In the genomic region with DNA sequence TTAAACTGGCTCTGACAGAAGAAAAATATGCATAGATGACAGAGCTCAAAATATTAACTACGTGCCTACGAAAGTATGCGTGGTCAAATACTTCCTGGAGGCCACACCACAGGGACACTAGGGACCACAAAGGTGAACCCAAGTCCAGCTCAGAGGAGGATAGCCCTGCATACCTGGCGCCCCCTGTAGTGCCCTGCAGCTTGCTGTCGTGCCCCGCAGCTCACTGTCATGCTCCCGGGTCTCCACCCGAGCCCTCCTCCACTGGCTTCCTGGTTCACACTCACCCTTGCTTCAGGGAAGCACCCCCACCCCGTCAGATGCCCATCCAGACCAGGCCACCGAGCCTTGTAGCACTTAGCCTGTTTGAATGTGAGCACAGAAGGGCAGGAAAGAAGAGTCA, we compare ENCODE assay signal across 15 cellular contexts. TPM values are rescaled to one million over a fixed set of nuclear protein-coding genes. Genes with fewer than 3 reads are reported as not detected.
A peak's percentile ranks its signal among the peaks of the same experiment; 100 is the strongest.
DNase-seq lines count a peak whose midpoint lies in the region; ATAC-seq and TF ChIP-seq lines count a peak whose summit lies in the region.
"Had no signal": no experiment of that assay in that cellular context is flagged by ENCODE, and none has a peak within 500 bp of the region (broad histone marks: within the 10 kb centered on the region; RNA-seq: fewer than 3 reads in every experiment).

No MANE protein-coding gene starts in this region.

- intact Hi-C loops in activated naive CD4-positive, alpha-beta T cell treated with anti-CD3 and anti-CD28 coated beads for 36 hours (cut with micrococcal nuclease): no loop called here
- intact Hi-C loops in adrenal gland (cut with DNase I): no loop called here

- H3K27me3 ChIP-seq in endodermal cell (ENCODE audit: control insufficient read depth, insufficient read depth, low read length, poor library complexity, severe bottlenecking) (no peaks in the 10 kb centered on the region), adrenal gland (no peaks in the 10 kb centered on the region)

- DNase-seq in activated naive CD4-positive, alpha-beta T cell treated with anti-CD3 and anti-CD28 coated beads for 36 hours: no peak
- no peak for DNase-seq in activated naive CD4-positive, alpha-beta T cell treated with anti-CD3 and anti-CD28 coated beads, Interleukin-2, amount 10 ng/mL, durations not matched to agents 7 days and 5 days
- DNase-seq in T-helper 17 cell: no peak
- DNase-seq in endodermal cell: peak; percentile 62
- DNase-seq in stimulated activated effector memory CD8-positive, alpha-beta T cell treated with anti-CD3 and anti-CD28 coated beads, Interleukin-12 subunit alpha, Interleukin-12 subunit beta, amount 100 ng/mL, for 72 hours (ENCODE audit: low spot score in 2 of 2): no peak
- DNase-seq in NCI-H524 treated with DMSO at 0.1 percent for 48 hours (lab: John Stamatoyannopoulos, UW): no peak
- DNase-seq in adrenal gland: no peak
- DNase-seq: MM.1S, NCI-H1105, NCI-H187 treated with DMSO at 0.1 percent for 48 hours, NCI-H446 treated with DMSO at 0.1 percent for 48 hours, NCI-H774, SHP77 had no signal

- peaks cover 10% of the 10 kb centered on the region for H3K4me1 Mint-ChIP-seq in activated naive CD4-positive, alpha-beta T cell treated with anti-CD3 and anti-CD28 coated beads for 36 hours (ENCODE audit: low read depth)
- H3K4me1 Mint-ChIP-seq in activated naive CD4-positive, alpha-beta T cell treated with anti-CD3 and anti-CD28 coated beads, Interleukin-2, amount 10 ng/mL, durations not matched to agents 7 days and 5 days: peaks cover 6% of the 10 kb centered on the region
- peaks cover 9% of the 10 kb centered on the region for H3K4me1 Mint-ChIP-seq in T-helper 17 cell
- H3K4me1 Mint-ChIP-seq in endodermal cell: no peaks in the 10 kb centered on the region
- peaks cover 32% of the 10 kb centered on the region for H3K4me1 Mint-ChIP-seq in stimulated activated effector memory CD8-positive, alpha-beta T cell treated with anti-CD3 and anti-CD28 coated beads, Interleukin-12 subunit alpha, Interleukin-12 subunit beta, amount 100 ng/mL, for 72 hours

- H3K4me1 ChIP-seq in endodermal cell (ENCODE audit: control insufficient read depth, insufficient read depth, low read length): no peaks in the 10 kb centered on the region
- H3K4me1 ChIP-seq in adrenal gland (replicated peaks in 1 of 2): no peaks in the 10 kb centered on the region

- H3K9me3 Mint-ChIP-seq in activated naive CD4-positive, alpha-beta T cell treated with anti-CD3 and anti-CD28 coated beads for 36 hours: no peaks in the 10 kb centered on the region
- no peaks in the 10 kb centered on the region for H3K9me3 Mint-ChIP-seq in activated naive CD4-positive, alpha-beta T cell treated with anti-CD3 and anti-CD28 coated beads, Interleukin-2, amount 10 ng/mL, durations not matched to agents 7 days and 5 days
- H3K9me3 Mint-ChIP-seq in endodermal cell: no peaks in the 10 kb centered on the region
- H3K9me3 Mint-ChIP-seq in stimulated activated effector memory CD8-positive, alpha-beta T cell treated with anti-CD3 and anti-CD28 coated beads, Interleukin-12 subunit alpha, Interleukin-12 subunit beta, amount 100 ng/mL, for 72 hours: no peaks in the 10 kb centered on the region

- TF ChIP-seq POLR2A in adrenal gland (IDR thresholded peaks at IDR 0.05): no peak

- TF ChIP-seq CTCF in endodermal cell (conservative IDR thresholded peaks at IDR 0.05) (peak; percentile 31), adrenal gland (IDR thresholded peaks at IDR 0.05) (no peak)

- 94 to 95% methylated on average over 5 to 10 of the region's 10 CpGs for WGBS in endodermal cell (ENCODE audit: insufficient coverage in 1 of 2, insufficient read length in 1 of 2), 2 experiments
- WGBS in adrenal gland, 4 donors: 91 to 94% (median 93%) methylated on average over 8 to 10 of the region's 10 CpGs

- no peak overlapping the region for H3K4me3 Mint-ChIP-seq in activated naive CD4-positive, alpha-beta T cell treated with anti-CD3 and anti-CD28 coated beads for 36 hours
- H3K4me3 Mint-ChIP-seq in activated naive CD4-positive, alpha-beta T cell treated with anti-CD3 and anti-CD28 coated beads, Interleukin-2, amount 10 ng/mL, durations not matched to agents 7 days and 5 days: no peak overlapping the region
- H3K4me3 Mint-ChIP-seq in T-helper 17 cell (peak overlapping the region; percentile 36), endodermal cell (no peak overlapping the region)
- no peak overlapping the region for H3K4me3 Mint-ChIP-seq in stimulated activated effector memory CD8-positive, alpha-beta T cell treated with anti-CD3 and anti-CD28 coated beads, Interleukin-12 subunit alpha, Interleukin-12 subunit beta, amount 100 ng/mL, for 72 hours

- H3K36me3 ChIP-seq in endodermal cell (ENCODE audit: control insufficient read depth, insufficient read depth, low read length) (peaks cover 92% of the 10 kb centered on the region), adrenal gland (replicated peaks in 1 of 2) (peaks cover 0 to 79% of the 10 kb centered on the region in 2 donors)

- H3K9ac ChIP-seq in endodermal cell (ENCODE audit: extremely low read depth, low read length, poor library complexity, severe bottlenecking): no peak overlapping the region

- H3K27ac Mint-ChIP-seq in activated naive CD4-positive, alpha-beta T cell treated with anti-CD3 and anti-CD28 coated beads for 36 hours: peak overlapping the region; percentile 56
- H3K27ac Mint-ChIP-seq in activated naive CD4-positive, alpha-beta T cell treated with anti-CD3 and anti-CD28 coated beads, Interleukin-2, amount 10 ng/mL, durations not matched to agents 7 days and 5 days: no peak overlapping the region
- no peak overlapping the region for H3K27ac Mint-ChIP-seq in T-helper 17 cell
- H3K27ac Mint-ChIP-seq in endodermal cell: peak overlapping the region; percentile 66
- peak overlapping the region; percentile 69 for H3K27ac Mint-ChIP-seq in stimulated activated effector memory CD8-positive, alpha-beta T cell treated with anti-CD3 and anti-CD28 coated beads, Interleukin-12 subunit alpha, Interleukin-12 subunit beta, amount 100 ng/mL, for 72 hours

- H3K27me3 Mint-ChIP-seq in activated naive CD4-positive, alpha-beta T cell treated with anti-CD3 and anti-CD28 coated beads for 36 hours (ENCODE audit: low read depth): no peaks in the 10 kb centered on the region
- no peaks in the 10 kb centered on the region for H3K27me3 Mint-ChIP-seq in activated naive CD4-positive, alpha-beta T cell treated with anti-CD3 and anti-CD28 coated beads, Interleukin-2, amount 10 ng/mL, durations not matched to agents 7 days and 5 days
- H3K27me3 Mint-ChIP-seq in T-helper 17 cell (no peaks in the 10 kb centered on the region), endodermal cell (ENCODE audit: insufficient read depth) (no peaks in the 10 kb centered on the region)

- no peak overlapping the region for H3K4me3 ChIP-seq in endodermal cell (ENCODE audit: low read length)
- H3K4me3 ChIP-seq in adrenal gland: no peak overlapping the region

- CTCF ChIA-PET in activated naive CD4-positive, alpha-beta T cell treated with anti-CD3 and anti-CD28 coated beads for 36 hours (lab: Charles Lee): interaction anchor here (1.1 to 1.6 kb wide), 2 partner anchors 15 to 18 kb away, joined by 3 to 5 read pairs; no protein-coding TSS in a partner anchor
- CTCF ChIA-PET in activated naive CD4-positive, alpha-beta T cell treated with anti-CD3 and anti-CD28 coated beads, Interleukin-2, amount 10 ng/mL, durations not matched to agents 7 days and 5 days (lab: Charles Lee): interaction anchor here (1.3 kb wide), 1 partner anchor 111 kb away, joined by 3 read pairs; no protein-coding TSS in a partner anchor

- H3K9me3 ChIP-seq in T-helper 17 cell (ENCODE audit: control insufficient read depth, low read length, poor library complexity, severe bottlenecking) (no peaks in the 10 kb centered on the region), endodermal cell (ENCODE audit: control insufficient read depth, low read length) (no peaks in the 10 kb centered on the region), adrenal gland (replicated peaks in 1 of 3) (no peaks in the 10 kb centered on the region)

- ATAC-seq in T-helper 17 cell (no peak), GM18867 (IDR thresholded peaks at IDR 0.05; ENCODE audit: unreplicated experiment) (no peak)
- ATAC-seq in stimulated activated effector memory CD8-positive, alpha-beta T cell treated with anti-CD3 and anti-CD28 coated beads, Interleukin-12 subunit alpha, Interleukin-12 subunit beta, amount 100 ng/mL, for 72 hours: no peak
- ATAC-seq: Panc1 had no signal

- H3K27ac ChIP-seq in endodermal cell (ENCODE audit: low read depth, low read length) (no peak overlapping the region), adrenal gland (no peak overlapping the region)

- H3K36me3 Mint-ChIP-seq in activated naive CD4-positive, alpha-beta T cell treated with anti-CD3 and anti-CD28 coated beads for 36 hours (ENCODE audit: low read depth): peaks cover 25% of the 10 kb centered on the region
- H3K36me3 Mint-ChIP-seq in activated naive CD4-positive, alpha-beta T cell treated with anti-CD3 and anti-CD28 coated beads, Interleukin-2, amount 10 ng/mL, durations not matched to agents 7 days and 5 days: peaks cover 63% of the 10 kb centered on the region
- H3K36me3 Mint-ChIP-seq in T-helper 17 cell (ENCODE audit: low read depth) (peaks cover 6% of the 10 kb centered on the region), endodermal cell (ENCODE audit: low read depth) (peaks cover 82% of the 10 kb centered on the region)
- peaks cover 100% of the 10 kb centered on the region for H3K36me3 Mint-ChIP-seq in stimulated activated effector memory CD8-positive, alpha-beta T cell treated with anti-CD3 and anti-CD28 coated beads, Interleukin-12 subunit alpha, Interleukin-12 subunit beta, amount 100 ng/mL, for 72 hours

RNA-seq across cellular contexts. Expression of a gene that starts 16.7 kb away (rescaled TPM):
- total RNA-seq in activated naive CD4-positive, alpha-beta T cell treated with anti-CD3 and anti-CD28 coated beads for 36 hours: 10 to 100 TPM; 42.1 to 43.6 TPM
- total RNA-seq in T-helper 17 cell: 10 to 100 TPM; 54.8 to 61.5 TPM
- total RNA-seq in endodermal cell: 10 to 100 TPM; 75.2 to 81.6 TPM
- polyA plus RNA-seq in endodermal cell (2013, experiment 1 of 2): 49.0 TPM
- 44.8 TPM for polyA plus RNA-seq in endodermal cell (2013, experiment 2 of 2)
- 100 to 1,000 TPM; 131 to 195 (median 173) TPM for total RNA-seq in adrenal gland
- polyA plus RNA-seq in adrenal gland: 100 to 1,000 TPM in 2 of 3 donors, 10 to 100 TPM in 1; 73.0 to 150 (median 102) TPM

Comparison
In these comparisons a context has a peak if more than half of its experiments do, and no peak if none do; other contexts are left out.
1. H3K27ac Mint-ChIP-seq: peak in activated naive CD4-positive, alpha-beta T cell treated with anti-CD3 and anti-CD28 coated beads for 36 hours (single experiment), endodermal cell (single experiment) and stimulated activated effector memory CD8-positive, alpha-beta T cell treated with anti-CD3 and anti-CD28 coated beads, Interleukin-12 subunit alpha, Interleukin-12 subunit beta, amount 100 ng/mL, for 72 hours (single experiment); none in activated naive CD4-positive, alpha-beta T cell treated with anti-CD3 and anti-CD28 coated beads, Interleukin-2, amount 10 ng/mL, durations not matched to agents 7 days and 5 days (single experiment) and T-helper 17 cell (single experiment).